12 cellular contexts compared by ENCODE assay signal in the genomic region with DNA sequence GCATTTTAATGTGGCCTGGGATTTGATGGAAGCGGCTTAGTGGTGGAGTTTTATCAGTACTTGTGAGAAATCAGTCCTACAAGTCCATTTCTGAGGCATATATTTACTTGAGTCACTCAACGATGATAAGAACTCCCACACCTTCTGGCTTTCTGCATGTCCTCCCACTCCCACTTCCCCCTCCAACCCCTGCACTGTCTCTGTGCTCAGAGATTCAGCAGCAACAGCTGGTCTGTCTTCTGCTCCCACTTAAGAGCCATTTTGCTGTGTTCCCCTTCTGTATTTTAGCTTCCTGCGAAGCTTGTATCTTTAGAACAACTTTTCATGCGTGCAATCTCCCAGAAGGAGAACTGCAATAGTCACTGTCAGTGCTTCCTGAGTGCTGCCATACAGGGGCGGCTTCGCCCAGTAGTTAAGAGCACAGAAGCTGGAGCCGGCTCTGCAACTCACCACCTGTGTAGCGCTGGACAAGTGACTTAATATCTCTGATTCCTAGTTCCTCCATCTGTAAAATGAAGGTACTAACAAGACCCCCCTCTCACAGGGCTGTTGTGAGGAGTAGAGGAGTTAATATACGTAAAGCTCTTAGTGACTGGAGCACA.
DNase-seq lines count a peak whose midpoint lies in the region; ATAC-seq, FAIRE-seq and TF ChIP-seq lines count a peak whose summit lies in the region.
"Had no signal": no experiment of that assay in that cellular context is flagged by ENCODE, and none has a peak within 500 bp of the region (broad histone marks: within the 10 kb centered on the region; RNA-seq: fewer than 3 reads in every experiment).

No MANE protein-coding gene starts in this region.

- no peaks in the 10 kb centered on the region for H4K20me1 ChIP-seq in OCI-LY7 (ENCODE audit: insufficient read depth, low read length)

- no peak for ATAC-seq in gastrocnemius medialis

- peaks cover 32% of the 10 kb centered on the region for H3K4me1 ChIP-seq in OCI-LY7 (ENCODE audit: insufficient read depth, low read length, poor library complexity, severe bottlenecking)
- H3K4me1 ChIP-seq in gastrocnemius medialis, result no peaks in the 10 kb centered on the region

- no peak for TF ChIP-seq POLR2A in gastrocnemius medialis (IDR thresholded peaks at IDR 0.05)

- no peaks in the 10 kb centered on the region for H3K9me3 ChIP-seq in OCI-LY7 (ENCODE audit: low read length)
- H3K9me3 ChIP-seq in gastrocnemius medialis, result no peaks in the 10 kb centered on the region

- no peaks in the 10 kb centered on the region for H3K79me2 ChIP-seq in OCI-LY7 (ENCODE audit: insufficient read depth, low read depth, low read length)

- intact Hi-C loops in OCI-LY7 (cut with micrococcal nuclease; ENCODE audit: unreplicated experiment) (no loop called here), gastrocnemius medialis (cut with DNase I; ENCODE audit: low total_unique reads) (no loop called here)

- peak overlapping the region; percentile 40 for H3K4me2 ChIP-seq in OCI-LY7 (ENCODE audit: low read length)

- POLR2A ChIA-PET in OCI-LY7 (lab: Charles Lee), result interaction anchor here (0.5 to 1.4 kb wide), 6 partner anchors 11 to 166 kb away, joined by 3 to 6 read pairs (median 5); no protein-coding TSS in a partner anchor

- no peaks in the 10 kb centered on the region for H3K9me2 ChIP-seq in OCI-LY7 (ENCODE audit: insufficient read depth, low read length)

- H3K4me3 ChIP-seq in OCI-LY7 (ENCODE audit: low read depth, low read length, poor library complexity, severe bottlenecking) (no peak overlapping the region), gastrocnemius medialis (no peak overlapping the region)
- H3K4me3 ChIP-seq: lung had no signal

- CTCF ChIA-PET in OCI-LY7 (lab: Charles Lee; ENCODE audit: unreplicated experiment), result interaction anchor here (0.5 to 1.4 kb wide), 2 partner anchors 130 to 245 kb away, joined by 3 read pairs; no protein-coding TSS in a partner anchor

- peaks cover 3% of the 10 kb centered on the region; the same call in 1 of the 2 replicates for H3K36me3 ChIP-seq in OCI-LY7 (ENCODE audit: insufficient read depth, low read length)
- H3K36me3 ChIP-seq in gastrocnemius medialis, result no peaks in the 10 kb centered on the region

- TF ChIP-seq CTCF in OCI-LY7 (conservative IDR thresholded peaks at IDR 0.05; ENCODE audit: low read length) (no peak), gastrocnemius medialis (IDR thresholded peaks at IDR 0.05 in 4 of 5, conservative IDR thresholded peaks at IDR 0.05 in 1 of 5) (no peak)

- FAIRE-seq in GM18507 (lab: Jason Lieb, UNC) (peak; percentile 15), HTR-8/SVneo (lab: Jason Lieb, UNC) (no peak)

- no TSS peak for BruUV-seq in OCI-LY7 (replicated peaks; lab: Mats Ljungman, UMichigan)

- no peaks in the 10 kb centered on the region for H3K27me3 ChIP-seq in gastrocnemius medialis

- DNase-seq in Ammon's horn (ENCODE audit: low spot score), result peak; percentile 52
- no peak for DNase-seq in GM18507 (ENCODE audit: extremely low spot score, insufficient read length, low read depth)
- DNase-seq in OCI-LY7 (ENCODE audit: low spot score), result peak; percentile 46
- peak; percentile 50 for DNase-seq in islet precursor cell
- no peak for DNase-seq in HTR-8/SVneo (ENCODE audit: insufficient read length, low spot score)
- DNase-seq in dedifferentiated amniotic fluid mesenchymal stem cell (ENCODE audit: extremely low spot score), result no peak
- DNase-seq in gastrocnemius medialis, result no peak
- DNase-seq in AG08395 (ENCODE audit: low spot score), result no peak
- DNase-seq: activated effector memory CD4-positive, alpha-beta T cell treated with Interleukin-2 at 50 U/mL for 16 hours; CD8-positive, alpha-beta memory T cell; foreskin fibroblast had no signal

- in situ Hi-C loops in gastrocnemius medialis (cut with MboI; ENCODE audit: low sequenced_read_pairs in 4 of 4), result no loop called here

- no peak overlapping the region; the same call in 1 of the 2 replicates for H2AFZ ChIP-seq in OCI-LY7 (ENCODE audit: low read length)

- H3K27ac ChIP-seq in OCI-LY7 (ENCODE audit: low read depth, low read length, poor library complexity, severe bottlenecking) (peak overlapping the region; percentile 44), gastrocnemius medialis (no peak overlapping the region)

Comparison
In these comparisons a context has a peak if more than half of its experiments do, and no peak if none do; other contexts are left out.
1. DNase-seq: peak in Ammon's horn (single experiment), OCI-LY7 (single experiment) and islet precursor cell (single experiment); none in GM18507 (single experiment), HTR-8/SVneo (single experiment), dedifferentiated amniotic fluid mesenchymal stem cell (single experiment), gastrocnemius medialis (0 of 2) and AG08395 (single experiment).